Comparison of ENCODE assay signal across 8 cellular contexts in the genomic region with DNA sequence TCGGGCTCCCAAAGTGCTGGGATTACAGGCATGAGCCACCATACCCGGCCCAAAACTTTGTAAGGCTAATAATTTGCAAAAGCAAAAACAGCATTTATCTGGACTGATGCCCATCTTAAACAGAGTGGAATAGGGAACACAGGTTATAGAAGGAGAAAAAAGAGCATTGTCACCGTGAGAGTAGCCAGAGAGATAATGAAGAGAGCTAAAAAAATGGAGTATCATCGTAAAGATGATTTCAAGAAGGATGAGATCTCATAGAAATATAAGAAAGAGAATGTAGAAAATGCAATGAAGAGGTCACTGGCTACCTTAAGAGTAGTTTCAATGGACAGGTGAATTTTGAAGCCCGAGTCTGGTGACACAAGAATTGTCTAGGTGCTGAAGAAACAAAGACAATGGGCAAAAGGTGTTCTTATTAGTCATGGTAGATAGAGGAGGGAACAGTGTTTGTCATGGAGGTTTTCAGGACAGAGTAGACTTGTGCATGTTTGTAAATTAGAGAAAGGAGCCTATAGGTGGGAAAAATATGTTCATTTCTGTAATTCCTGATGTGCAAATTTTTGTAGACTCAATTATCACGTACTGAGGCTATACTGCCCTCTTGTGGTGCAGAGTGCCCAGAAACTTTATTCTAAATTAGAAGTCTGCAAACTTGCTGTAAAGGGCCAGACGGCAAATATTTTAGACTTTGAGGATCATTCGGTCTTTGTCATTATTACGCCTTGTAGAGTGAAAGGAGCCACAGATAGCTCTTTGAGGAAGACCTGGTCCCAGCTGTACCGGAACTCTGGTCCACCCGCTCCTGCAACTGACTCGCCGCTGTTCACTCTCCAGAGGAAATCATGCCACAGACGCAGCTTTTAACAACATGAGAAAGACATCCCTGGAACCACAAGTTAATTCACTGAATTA. TPM values are rescaled to one million over a fixed set of nuclear protein-coding genes. Genes with fewer than 3 reads are reported as not detected.
DNase-seq lines count a peak whose midpoint lies in the region; ATAC-seq, FAIRE-seq and TF ChIP-seq lines count a peak whose summit lies in the region.

No MANE protein-coding gene starts in this region.

- peak; percentile 61 for DNase-seq in COLO668 (lab: John Stamatoyannopoulos, UW; ENCODE audit: unreplicated experiment)
- DNase-seq in HT-29 (ENCODE audit: low spot score), result peak; percentile 79
- DNase-seq in RCC 7860 (ENCODE audit: low spot score), result peak; percentile 12
- peak; percentile 58 for DNase-seq in activated T-cell treated with anti-CD3 and anti-CD28 coated beads, Interleukin-2, amount 50 U/mL, for 4 hours
- DNase-seq in fibroblast of the aortic adventitia (ENCODE audit: low read depth), result peak; percentile 73
- DNase-seq in prostate gland (ENCODE audit: low spot score), result peak; percentile 47

- H3K27me3 Mint-ChIP-seq in activated T-cell treated with anti-CD3 and anti-CD28 coated beads, Interleukin-2, amount 50 U/mL, for 4 hours (ENCODE audit: low read depth), result peaks cover 28% of the 10 kb centered on the region

- no peak for TF ChIP-seq POLR2A in prostate gland (IDR thresholded peaks at IDR 0.05)

- WGBS in prostate gland, result 42% methylated on average over 14 of the region's 14 CpGs

- ATAC-seq in activated T-cell treated with anti-CD3 and anti-CD28 coated beads, Interleukin-2, amount 50 U/mL, for 4 hours, result peak; percentile 35 to 58
- ATAC-seq in HG02642 (IDR thresholded peaks at IDR 0.05; ENCODE audit: poor library complexity, unreplicated experiment), result no peak
- no peak for ATAC-seq in HG03025 (IDR thresholded peaks at IDR 0.05; ENCODE audit: low FRiP score, unreplicated experiment)

- H3K4me3 ChIP-seq in fibroblast of the aortic adventitia (ENCODE audit: low read depth, low read length) (no peak overlapping the region), prostate gland (no peak overlapping the region)

- no peaks in the 10 kb centered on the region for H3K36me3 ChIP-seq in prostate gland

- no peaks in the 10 kb centered on the region for H3K4me1 ChIP-seq in prostate gland (replicated peaks)

- TF ChIP-seq CTCF in fibroblast of the aortic adventitia (IDR thresholded peaks at IDR 0.05; ENCODE audit: insufficient read depth, low read length), result peak; percentile 77
- peak; percentile 28 to 78 (median 74) for TF ChIP-seq CTCF in prostate gland (IDR thresholded peaks at IDR 0.05)

- no peak for FAIRE-seq in RCC 7860 (lab: Jason Lieb, UNC)

- peaks cover 2% of the 10 kb centered on the region for H3K27me3 ChIP-seq in prostate gland (replicated peaks; ENCODE audit: insufficient read depth)

- no peaks in the 10 kb centered on the region for H3K9me3 Mint-ChIP-seq in activated T-cell treated with anti-CD3 and anti-CD28 coated beads, Interleukin-2, amount 50 U/mL, for 4 hours

- no peaks in the 10 kb centered on the region for H3K36me3 Mint-ChIP-seq in activated T-cell treated with anti-CD3 and anti-CD28 coated beads, Interleukin-2, amount 50 U/mL, for 4 hours (ENCODE audit: insufficient read depth)

- no peak overlapping the region for H3K27ac ChIP-seq in prostate gland

- intact Hi-C loops in prostate gland (cut with DNase I), result no loop called here

- H3K9me3 ChIP-seq in prostate gland, result no peaks in the 10 kb centered on the region

- H3K4me1 Mint-ChIP-seq in activated T-cell treated with anti-CD3 and anti-CD28 coated beads, Interleukin-2, amount 50 U/mL, for 4 hours (ENCODE audit: low read depth), result peaks cover 7% of the 10 kb centered on the region

- peak overlapping the region; percentile 1 for H3K4me3 Mint-ChIP-seq in activated T-cell treated with anti-CD3 and anti-CD28 coated beads, Interleukin-2, amount 50 U/mL, for 4 hours

RNA-seq across cellular contexts. Expression of a gene that starts 8.1 kb away (rescaled TPM):
- total RNA-seq in HT-29 (2014; rRNA removed; shearing (Covaris generic)), result 92.5 and 94.2 TPM in 2 replicates
- 10 to 100 TPM; 82.3 to 85.8 (median 85.6) TPM for total RNA-seq in activated T-cell treated with anti-CD3 and anti-CD28 coated beads, Interleukin-2, amount 50 U/mL, for 4 hours
- total RNA-seq in fibroblast of the aortic adventitia (ENCODE audit: low replicate concordance), result 76.2 and 118 TPM in 2 replicates
- 10 to 100 TPM; 80.2 to 88.2 TPM for total RNA-seq in prostate gland

RNA-seq across cellular contexts. Expression of a gene that starts 27.2 kb away (rescaled TPM):
- total RNA-seq in HT-29 (2014; rRNA removed; shearing (Covaris generic)), result 0.08 and 0.16 TPM in 2 replicates
- total RNA-seq in activated T-cell treated with anti-CD3 and anti-CD28 coated beads, Interleukin-2, amount 50 U/mL, for 4 hours, result 1 to 10 TPM in 1 of 3 donors, under 1 TPM in 2; 0.37 to 1.2 (median 0.82) TPM
- total RNA-seq in fibroblast of the aortic adventitia (ENCODE audit: low replicate concordance) (1.3 and 10.0 TPM in 2 replicates), prostate gland (10 to 100 TPM in 1 of 2 donors, under 1 TPM in 1; 0.50 to 16.9 TPM)

RNA-seq across cellular contexts. Expression of a gene that starts 32.0 kb away (rescaled TPM):
- 27.5 and 38.5 TPM in 2 replicates for total RNA-seq in HT-29 (2014; rRNA removed; shearing (Covaris generic))
- 10 to 100 TPM; 28.9 to 36.4 (median 32.5) TPM for total RNA-seq in activated T-cell treated with anti-CD3 and anti-CD28 coated beads, Interleukin-2, amount 50 U/mL, for 4 hours
- 22.9 and 34.6 TPM in 2 replicates for total RNA-seq in fibroblast of the aortic adventitia (ENCODE audit: low replicate concordance)
- 100 to 1,000 TPM in 1 of 2 donors, 10 to 100 TPM in 1; 59.7 to 223 TPM for total RNA-seq in prostate gland

RNA-seq across cellular contexts. Expression of a gene that starts 41.0 kb away (rescaled TPM):
- total RNA-seq in HT-29 (2014; rRNA removed; shearing (Covaris generic)), result 105 and 117 TPM in 2 replicates
- 10 to 100 TPM; 85.7 to 94.1 (median 90.7) TPM for total RNA-seq in activated T-cell treated with anti-CD3 and anti-CD28 coated beads, Interleukin-2, amount 50 U/mL, for 4 hours
- total RNA-seq in fibroblast of the aortic adventitia (ENCODE audit: low replicate concordance) (30.4 and 104 TPM in 2 replicates), prostate gland (100 to 1,000 TPM in 1 of 2 donors, 10 to 100 TPM in 1; 86.0 to 148 TPM)

Comparison
In these comparisons a context has a peak if more than half of its experiments do, and no peak if none do; other contexts are left out.
1. DNase-seq: peak in every context shown above with its lines; median percentile 79 in HT-29; 73 in fibroblast of the aortic adventitia; 61 in COLO668; 58 in activated T-cell treated with anti-CD3 and anti-CD28 coated beads, Interleukin-2, amount 50 U/mL, for 4 hours; 47 in prostate gland; 12 in RCC 7860.
2. ATAC-seq: peak in activated T-cell treated with anti-CD3 and anti-CD28 coated beads, Interleukin-2, amount 50 U/mL, for 4 hours (2 of 2); none in HG02642 (single experiment) and HG03025 (single experiment).